Comparison of ENCODE assay signal across 1 cellular context in the genomic region with DNA sequence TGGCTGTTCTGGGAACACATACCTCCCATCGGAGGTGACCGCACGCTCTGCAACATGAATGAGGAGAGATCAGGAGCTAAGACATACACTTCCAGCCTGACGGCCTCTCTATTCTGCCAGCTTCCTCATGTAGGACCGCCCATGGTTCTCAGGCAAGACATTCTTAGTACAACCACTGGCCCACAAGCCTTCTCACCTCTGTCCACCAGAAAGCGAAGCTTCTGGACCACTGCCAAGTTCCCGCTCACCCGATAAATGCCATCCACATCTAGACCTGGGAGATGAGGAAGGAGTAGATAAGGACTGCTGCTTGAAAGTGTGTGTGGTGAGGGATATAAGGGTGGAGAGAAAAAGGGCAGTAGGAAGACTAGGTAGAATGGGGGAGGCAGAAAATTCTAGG.
TF ChIP-seq lines count a peak whose summit lies in the region.

No MANE protein-coding gene starts in this region.

TF ChIP-seq in GM23338, 12 proteins besides CTCF, POLR2A, EP300 and RAD21:
- TF ChIP-seq, protein P1, sequence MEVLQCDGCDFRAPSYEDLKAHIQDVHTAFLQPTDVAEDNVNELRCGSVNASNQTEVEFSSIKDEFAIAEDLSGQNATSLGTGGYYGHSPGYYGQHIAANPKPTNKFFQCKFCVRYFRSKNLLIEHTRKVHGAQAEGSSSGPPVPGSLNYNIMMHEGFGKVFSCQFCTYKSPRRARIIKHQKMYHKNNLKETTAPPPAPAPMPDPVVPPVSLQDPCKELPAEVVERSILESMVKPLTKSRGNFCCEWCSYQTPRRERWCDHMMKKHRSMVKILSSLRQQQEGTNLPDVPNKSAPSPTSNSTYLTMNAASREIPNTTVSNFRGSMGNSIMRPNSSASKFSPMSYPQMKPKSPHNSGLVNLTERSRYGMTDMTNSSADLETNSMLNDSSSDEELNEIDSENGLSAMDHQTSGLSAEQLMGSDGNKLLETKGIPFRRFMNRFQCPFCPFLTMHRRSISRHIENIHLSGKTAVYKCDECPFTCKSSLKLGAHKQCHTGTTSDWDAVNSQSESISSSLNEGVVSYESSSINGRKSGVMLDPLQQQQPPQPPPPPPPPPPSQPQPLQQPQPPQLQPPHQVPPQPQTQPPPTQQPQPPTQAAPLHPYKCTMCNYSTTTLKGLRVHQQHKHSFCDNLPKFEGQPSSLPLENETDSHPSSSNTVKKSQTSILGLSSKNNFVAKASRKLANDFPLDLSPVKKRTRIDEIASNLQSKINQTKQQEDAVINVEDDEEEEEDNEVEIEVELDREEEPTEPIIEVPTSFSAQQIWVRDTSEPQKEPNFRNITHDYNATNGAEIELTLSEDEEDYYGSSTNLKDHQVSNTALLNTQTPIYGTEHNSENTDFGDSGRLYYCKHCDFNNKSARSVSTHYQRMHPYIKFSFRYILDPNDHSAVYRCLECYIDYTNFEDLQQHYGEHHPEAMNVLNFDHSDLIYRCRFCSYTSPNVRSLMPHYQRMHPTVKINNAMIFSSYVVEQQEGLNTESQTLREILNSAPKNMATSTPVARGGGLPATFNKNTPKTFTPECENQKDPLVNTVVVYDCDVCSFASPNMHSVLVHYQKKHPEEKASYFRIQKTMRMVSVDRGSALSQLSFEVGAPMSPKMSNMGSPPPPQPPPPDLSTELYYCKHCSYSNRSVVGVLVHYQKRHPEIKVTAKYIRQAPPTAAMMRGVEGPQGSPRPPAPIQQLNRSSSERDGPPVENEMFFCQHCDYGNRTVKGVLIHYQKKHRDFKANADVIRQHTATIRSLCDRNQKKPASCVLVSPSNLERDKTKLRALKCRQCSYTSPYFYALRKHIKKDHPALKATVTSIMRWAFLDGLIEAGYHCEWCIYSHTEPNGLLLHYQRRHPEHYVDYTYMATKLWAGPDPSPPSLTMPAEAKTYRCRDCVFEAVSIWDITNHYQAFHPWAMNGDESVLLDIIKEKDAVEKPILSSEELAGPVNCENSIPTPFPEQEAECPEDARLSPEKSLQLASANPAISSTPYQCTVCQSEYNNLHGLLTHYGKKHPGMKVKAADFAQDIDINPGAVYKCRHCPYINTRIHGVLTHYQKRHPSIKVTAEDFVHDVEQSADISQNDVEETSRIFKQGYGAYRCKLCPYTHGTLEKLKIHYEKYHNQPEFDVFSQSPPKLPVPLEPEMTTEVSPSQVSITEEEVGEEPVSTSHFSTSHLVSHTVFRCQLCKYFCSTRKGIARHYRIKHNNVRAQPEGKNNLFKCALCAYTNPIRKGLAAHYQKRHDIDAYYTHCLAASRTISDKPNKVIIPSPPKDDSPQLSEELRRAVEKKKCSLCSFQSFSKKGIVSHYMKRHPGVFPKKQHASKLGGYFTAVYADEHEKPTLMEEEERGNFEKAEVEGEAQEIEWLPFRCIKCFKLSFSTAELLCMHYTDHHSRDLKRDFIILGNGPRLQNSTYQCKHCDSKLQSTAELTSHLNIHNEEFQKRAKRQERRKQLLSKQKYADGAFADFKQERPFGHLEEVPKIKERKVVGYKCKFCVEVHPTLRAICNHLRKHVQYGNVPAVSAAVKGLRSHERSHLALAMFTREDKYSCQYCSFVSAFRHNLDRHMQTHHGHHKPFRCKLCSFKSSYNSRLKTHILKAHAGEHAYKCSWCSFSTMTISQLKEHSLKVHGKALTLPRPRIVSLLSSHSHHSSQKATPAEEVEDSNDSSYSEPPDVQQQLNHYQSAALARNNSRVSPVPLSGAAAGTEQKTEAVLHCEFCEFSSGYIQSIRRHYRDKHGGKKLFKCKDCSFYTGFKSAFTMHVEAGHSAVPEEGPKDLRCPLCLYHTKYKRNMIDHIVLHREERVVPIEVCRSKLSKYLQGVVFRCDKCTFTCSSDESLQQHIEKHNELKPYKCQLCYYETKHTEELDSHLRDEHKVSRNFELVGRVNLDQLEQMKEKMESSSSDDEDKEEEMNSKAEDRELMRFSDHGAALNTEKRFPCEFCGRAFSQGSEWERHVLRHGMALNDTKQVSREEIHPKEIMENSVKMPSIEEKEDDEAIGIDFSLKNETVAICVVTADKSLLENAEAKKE (CRISPR knock-in tag; IDR thresholded peaks at IDR 0.05) = no peak
- no peak for TF ChIP-seq ZNF331 (CRISPR knock-in tag; IDR thresholded peaks at IDR 0.05; ENCODE audit: low read depth)
- TF ChIP-seq CREB1 (CRISPR knock-in tag; IDR thresholded peaks at IDR 0.05; ENCODE audit: low read depth) = no peak
- TF ChIP-seq, protein P2, sequence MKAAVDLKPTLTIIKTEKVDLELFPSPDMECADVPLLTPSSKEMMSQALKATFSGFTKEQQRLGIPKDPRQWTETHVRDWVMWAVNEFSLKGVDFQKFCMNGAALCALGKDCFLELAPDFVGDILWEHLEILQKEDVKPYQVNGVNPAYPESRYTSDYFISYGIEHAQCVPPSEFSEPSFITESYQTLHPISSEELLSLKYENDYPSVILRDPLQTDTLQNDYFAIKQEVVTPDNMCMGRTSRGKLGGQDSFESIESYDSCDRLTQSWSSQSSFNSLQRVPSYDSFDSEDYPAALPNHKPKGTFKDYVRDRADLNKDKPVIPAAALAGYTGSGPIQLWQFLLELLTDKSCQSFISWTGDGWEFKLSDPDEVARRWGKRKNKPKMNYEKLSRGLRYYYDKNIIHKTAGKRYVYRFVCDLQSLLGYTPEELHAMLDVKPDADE (IDR thresholded peaks at IDR 0.05) = no peak
